ENCODE assay signal across 23 cellular contexts in the genomic region with DNA sequence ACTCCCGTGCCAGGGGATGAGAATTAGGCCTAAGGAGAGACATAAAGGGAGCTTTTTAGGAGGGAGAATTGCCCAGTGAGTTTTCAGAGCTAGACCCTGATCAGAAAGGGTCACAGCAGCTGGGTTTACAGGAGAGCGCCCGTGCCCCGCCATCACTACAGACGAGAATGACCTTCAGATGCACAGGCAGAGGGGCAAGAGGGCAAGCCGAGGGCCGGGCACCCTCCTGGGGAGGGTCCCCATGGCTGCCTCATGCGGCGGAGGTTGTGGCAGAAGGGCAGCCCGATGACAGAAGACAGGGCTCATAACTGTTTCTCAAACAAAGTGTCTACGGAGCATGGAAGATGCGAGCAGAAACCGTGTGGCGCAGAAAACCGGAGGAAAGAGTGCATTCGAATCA.
DNase-seq lines count a peak whose midpoint lies in the region; ATAC-seq and TF ChIP-seq lines count a peak whose summit lies in the region.
"Had no signal": no experiment of that assay in that cellular context is flagged by ENCODE, and none has a peak within 500 bp of the region (broad histone marks: within the 10 kb centered on the region; RNA-seq: fewer than 3 reads in every experiment).

No MANE protein-coding gene starts in this region.

- CTCF ChIA-PET in WTC11 (lab: Charles Lee), result interaction anchor here (0.6 to 2.9 kb wide), 2 partner anchors 40 to 291 kb away, joined by 5 to 7 read pairs; no protein-coding TSS in a partner anchor

- TF ChIP-seq CTCF in WTC11 (IDR thresholded peaks at IDR 0.05) (no peak), glutamatergic neuron (IDR thresholded peaks at IDR 0.05; ENCODE audit: partially characterized antibody, unreplicated experiment) (no peak)

- no peak for DNase-seq in activated naive CD8-positive, alpha-beta T cell treated with anti-CD3 and anti-CD28 coated beads for 36 hours
- no peak for DNase-seq in activated naive CD8-positive, alpha-beta T cell treated with anti-CD3 and anti-CD28 coated beads, Interleukin-2, amount 50 U/mL, for 24 hours
- DNase-seq in WTC11 (ENCODE audit: low spot score), result no peak
- no peak for DNase-seq in glutamatergic neuron
- DNase-seq in activated T-cell treated with anti-CD3 and anti-CD28 coated beads for 4 hours, result no peak
- DNase-seq in kidney glomerular epithelial cell (lab: John Stamatoyannopoulos, UW), result no peak
- DNase-seq: 8988T; ACHN; AML-193; BE2C; CD4-positive, alpha-beta T cell; CD8-positive, alpha-beta memory T cell; DMS 273 treated with DMSO at 0.1 percent for 48 hours; DMS79; EL; GDM1; H9 had no signal

- H3K4me3 Mint-ChIP-seq in activated naive CD8-positive, alpha-beta T cell treated with anti-CD3 and anti-CD28 coated beads for 36 hours, result no peak overlapping the region
- H3K4me3 Mint-ChIP-seq in activated naive CD8-positive, alpha-beta T cell treated with anti-CD3 and anti-CD28 coated beads, Interleukin-2, amount 50 U/mL, for 24 hours, result no peak overlapping the region
- no peak overlapping the region for H3K4me3 Mint-ChIP-seq in WTC11
- H3K4me3 Mint-ChIP-seq in glutamatergic neuron (ENCODE audit: unreplicated experiment), result no peak overlapping the region
- H3K4me3 Mint-ChIP-seq: CD14-positive monocyte; CD4-positive, alpha-beta T cell; CD8-positive, alpha-beta memory T cell; GM23338; H9 had no signal

- H3K27ac Mint-ChIP-seq in activated naive CD8-positive, alpha-beta T cell treated with anti-CD3 and anti-CD28 coated beads for 36 hours, result peak overlapping the region; percentile 3
- no peak overlapping the region for H3K27ac Mint-ChIP-seq in activated naive CD8-positive, alpha-beta T cell treated with anti-CD3 and anti-CD28 coated beads, Interleukin-2, amount 50 U/mL, for 24 hours
- H3K27ac Mint-ChIP-seq in WTC11 (peak overlapping the region; percentile 6; the same call in 1 of the 2 replicates), glutamatergic neuron (ENCODE audit: unreplicated experiment) (peak overlapping the region; percentile 34)
- H3K27ac Mint-ChIP-seq: CD14-positive monocyte; CD4-positive, alpha-beta T cell; GM23338 had no signal

- H3K27me3 Mint-ChIP-seq in activated naive CD8-positive, alpha-beta T cell treated with anti-CD3 and anti-CD28 coated beads for 36 hours, result no peaks in the 10 kb centered on the region
- H3K27me3 Mint-ChIP-seq in activated naive CD8-positive, alpha-beta T cell treated with anti-CD3 and anti-CD28 coated beads, Interleukin-2, amount 50 U/mL, for 24 hours, result no peaks in the 10 kb centered on the region
- H3K27me3 Mint-ChIP-seq in WTC11 (ENCODE audit: low read depth) (no peaks in the 10 kb centered on the region), glutamatergic neuron (ENCODE audit: unreplicated experiment) (peaks cover 2% of the 10 kb centered on the region)
- H3K27me3 Mint-ChIP-seq: CD4-positive, alpha-beta T cell had no signal

- POLR2A ChIA-PET in WTC11 (lab: Charles Lee), result no interaction called here

- no peaks in the 10 kb centered on the region for H3K4me1 Mint-ChIP-seq in activated naive CD8-positive, alpha-beta T cell treated with anti-CD3 and anti-CD28 coated beads for 36 hours
- H3K4me1 Mint-ChIP-seq in activated naive CD8-positive, alpha-beta T cell treated with anti-CD3 and anti-CD28 coated beads, Interleukin-2, amount 50 U/mL, for 24 hours, result peaks cover 2% of the 10 kb centered on the region
- H3K4me1 Mint-ChIP-seq in WTC11 (peaks cover 3% of the 10 kb centered on the region; the same call in 1 of the 2 replicates), glutamatergic neuron (ENCODE audit: low read depth, unreplicated experiment) (no peaks in the 10 kb centered on the region)
- H3K4me1 Mint-ChIP-seq: CD14-positive monocyte had no signal

- ATAC-seq in activated naive CD8-positive, alpha-beta T cell treated with anti-CD3 and anti-CD28 coated beads, Interleukin-2, amount 50 U/mL, for 24 hours, result no peak
- ATAC-seq in WTC11 (no peak), GM19397 (IDR thresholded peaks at IDR 0.05; ENCODE audit: unreplicated experiment) (no peak)
- ATAC-seq: A549, GM12878, HCT116 had no signal

- no peaks in the 10 kb centered on the region for H3K36me3 Mint-ChIP-seq in activated naive CD8-positive, alpha-beta T cell treated with anti-CD3 and anti-CD28 coated beads for 36 hours
- H3K36me3 Mint-ChIP-seq in activated naive CD8-positive, alpha-beta T cell treated with anti-CD3 and anti-CD28 coated beads, Interleukin-2, amount 50 U/mL, for 24 hours (ENCODE audit: low read depth), result no peaks in the 10 kb centered on the region
- peaks cover 3% of the 10 kb centered on the region; the same call in 1 of the 2 replicates for H3K36me3 Mint-ChIP-seq in WTC11
- H3K36me3 Mint-ChIP-seq in glutamatergic neuron (ENCODE audit: unreplicated experiment), result no peaks in the 10 kb centered on the region
- H3K36me3 Mint-ChIP-seq: CD14-positive monocyte; CD8-positive, alpha-beta memory T cell had no signal

- H3K9me3 Mint-ChIP-seq in activated naive CD8-positive, alpha-beta T cell treated with anti-CD3 and anti-CD28 coated beads for 36 hours, result no peaks in the 10 kb centered on the region
- no peaks in the 10 kb centered on the region for H3K9me3 Mint-ChIP-seq in activated naive CD8-positive, alpha-beta T cell treated with anti-CD3 and anti-CD28 coated beads, Interleukin-2, amount 50 U/mL, for 24 hours
- H3K9me3 Mint-ChIP-seq in WTC11 (no peaks in the 10 kb centered on the region), glutamatergic neuron (ENCODE audit: unreplicated experiment) (peaks cover 4% of the 10 kb centered on the region)
- H3K9me3 Mint-ChIP-seq: CD14-positive monocyte; CD4-positive, alpha-beta T cell; CD8-positive, alpha-beta memory T cell; GM23338; H9 had no signal

TF ChIP-seq in WTC11, 78 proteins besides CTCF, POLR2A, EP300 and RAD21:
- TF ChIP-seq, protein P1, sequence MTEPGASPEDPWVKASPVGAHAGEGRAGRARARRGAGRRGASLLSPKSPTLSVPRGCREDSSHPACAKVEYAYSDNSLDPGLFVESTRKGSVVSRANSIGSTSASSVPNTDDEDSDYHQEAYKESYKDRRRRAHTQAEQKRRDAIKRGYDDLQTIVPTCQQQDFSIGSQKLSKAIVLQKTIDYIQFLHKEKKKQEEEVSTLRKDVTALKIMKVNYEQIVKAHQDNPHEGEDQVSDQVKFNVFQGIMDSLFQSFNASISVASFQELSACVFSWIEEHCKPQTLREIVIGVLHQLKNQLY (CRISPR knock-in tag; IDR thresholded peaks at IDR 0.05), result no peak
- no peak for TF ChIP-seq NR2C2 (CRISPR knock-in tag; IDR thresholded peaks at IDR 0.05)
- TF ChIP-seq NFATC4 (CRISPR knock-in tag; IDR thresholded peaks at IDR 0.05), result no peak
- no peak for TF ChIP-seq HMGXB4 (CRISPR knock-in tag; IDR thresholded peaks at IDR 0.05)
- TF ChIP-seq MXD4 (CRISPR knock-in tag; IDR thresholded peaks at IDR 0.05; ENCODE audit: borderline replicate concordance), result no peak
- no peak for TF ChIP-seq ZNF416 (CRISPR knock-in tag; IDR thresholded peaks at IDR 0.05)
- TF ChIP-seq AFF4 (CRISPR knock-in tag; IDR thresholded peaks at IDR 0.05; ENCODE audit: borderline replicate concordance), result no peak
- TF ChIP-seq ZNF219 (CRISPR knock-in tag; IDR thresholded peaks at IDR 0.05; ENCODE audit: borderline replicate concordance), result no peak
- no peak for TF ChIP-seq ZBTB21 (CRISPR knock-in tag; IDR thresholded peaks at IDR 0.05; ENCODE audit: borderline replicate concordance)
- no peak for TF ChIP-seq EMX1 (CRISPR knock-in tag; IDR thresholded peaks at IDR 0.05)
- no peak for TF ChIP-seq HMGA2 (CRISPR knock-in tag; IDR thresholded peaks at IDR 0.05)
TF ChIP-seq in WTC11: peak in this region for 0.
